In genomic region chr14:103561381-103562134, GRCh38 we compare ENCODE assay signal across 8 cellular contexts. TPM values are rescaled to one million over a fixed set of nuclear protein-coding genes. Genes with fewer than 3 reads are reported as not detected.
DNase-seq lines count a peak whose midpoint lies in the region; ATAC-seq and TF ChIP-seq lines count a peak whose summit lies in the region.

No MANE protein-coding gene starts in this region.

- peak overlapping the region; percentile 91 to 96 (median 96) for H3K4me3 Mint-ChIP-seq in nephron

- peak overlapping the region; percentile 94 to 96 (median 96) for H3K27ac Mint-ChIP-seq in nephron

- H3K9me3 ChIP-seq in DOHH2 (ENCODE audit: control insufficient read depth, insufficient read depth, low read length) (no peaks in the 10 kb centered on the region), WERI-Rb-1 (ENCODE audit: severe bottlenecking) (no peaks in the 10 kb centered on the region)

- peak overlapping the region; percentile 58 for H3K27ac ChIP-seq in DOHH2 (ENCODE audit: low read depth, low read length)
- peak overlapping the region; percentile 90 for H3K27ac ChIP-seq in WERI-Rb-1
- peak overlapping the region; percentile 92 for H3K27ac ChIP-seq in urinary bladder (ENCODE audit: low read depth)

- H3F3A ChIP-seq in DOHH2 (ENCODE audit: control insufficient read depth, insufficient read depth) = peaks cover 15% of the 10 kb centered on the region

- H3K9me3 Mint-ChIP-seq in nephron = no peaks in the 10 kb centered on the region

- DNase-seq in KBM-7 (peak; percentile 65), WERI-Rb-1 (no peak), epithelial cell of proximal tubule (ENCODE audit: low read depth) (no peak), NCI-H345 (lab: John Stamatoyannopoulos, UW) (no peak)

- H3K27me3 ChIP-seq in DOHH2 (ENCODE audit: control insufficient read depth, low read length) (no peaks in the 10 kb centered on the region), WERI-Rb-1 (ENCODE audit: insufficient read depth, low read depth, severe bottlenecking) (no peaks in the 10 kb centered on the region)

- H4K20me1 ChIP-seq in DOHH2 (ENCODE audit: control insufficient read depth, insufficient read depth, low read depth, low read length) = peaks cover 38% of the 10 kb centered on the region

- no peaks in the 10 kb centered on the region for H3K9me2 ChIP-seq in DOHH2 (replicated peaks; ENCODE audit: control insufficient read depth, low read length)

- H3K4me1 ChIP-seq in DOHH2 (ENCODE audit: control insufficient read depth, low read length) (peaks cover 33% of the 10 kb centered on the region), urinary bladder (ENCODE audit: insufficient read depth) (peaks cover 3% of the 10 kb centered on the region)

- H3K4me3 ChIP-seq in DOHH2 (ENCODE audit: low read length) (peak overlapping the region; percentile 92), WERI-Rb-1 (ENCODE audit: low read depth, low read length) (peak overlapping the region; percentile 73), epithelial cell of proximal tubule (ENCODE audit: low read depth, low read length) (peak overlapping the region; percentile 97), urinary bladder (ENCODE audit: low read depth, low read length) (peak overlapping the region; percentile 93)

- peak overlapping the region; percentile 95 for H3K4me2 ChIP-seq in DOHH2 (ENCODE audit: low read length)

- peaks cover 58% of the 10 kb centered on the region for H3K4me1 Mint-ChIP-seq in nephron

- peaks cover 97% of the 10 kb centered on the region for H3K79me2 ChIP-seq in DOHH2 (ENCODE audit: control insufficient read depth, low read length)

- H3K27me3 Mint-ChIP-seq in nephron (ENCODE audit: low read depth) = no peaks in the 10 kb centered on the region

- WGBS in urinary bladder = 4% methylated on average over 33 of the region's 33 CpGs

- in situ Hi-C loops in KBM-7 (cut with MboI; ENCODE audit: low pct_unique_long_range_greater_than_20kb, low sequenced_read_pairs) = no loop called here

- H3K36me3 ChIP-seq in DOHH2 (ENCODE audit: control insufficient read depth, low read length) (peaks cover 45% of the 10 kb centered on the region), WERI-Rb-1 (peaks cover 40% of the 10 kb centered on the region), urinary bladder (ENCODE audit: insufficient read depth) (no peaks in the 10 kb centered on the region)

- peak; percentile 25 for ATAC-seq in GM21528 (IDR thresholded peaks at IDR 0.05; ENCODE audit: low FRiP score, unreplicated experiment)

- peaks cover 31% of the 10 kb centered on the region for H3K36me3 Mint-ChIP-seq in nephron (ENCODE audit: low read depth)

- TF ChIP-seq CTCF in DOHH2 (IDR thresholded peaks at IDR 0.05; ENCODE audit: low read depth, low read length, poor library complexity, severe bottlenecking) = no peak
- TF ChIP-seq CTCF in WERI-Rb-1 (IDR thresholded peaks at IDR 0.05; ENCODE audit: low read depth, low read length) = no peak
- no peak for TF ChIP-seq CTCF in epithelial cell of proximal tubule (conservative IDR thresholded peaks at IDR 0.05; ENCODE audit: low read depth, low read length)
- no peak for TF ChIP-seq CTCF in nephron (IDR thresholded peaks at IDR 0.05; ENCODE audit: unreplicated experiment in 3 of 3)

RNA-seq across cellular contexts. Expression of gene BAG5, which starts 0.9 kb away (rescaled TPM):
- total RNA-seq in epithelial cell of proximal tubule (26.6 and 27.2 TPM in 2 replicates), urinary bladder (29.8 TPM)
- polyA plus RNA-seq in urinary bladder = 18.1 TPM

RNA-seq across cellular contexts. Expression of gene COA8, which starts 1.2 kb away (rescaled TPM):
- total RNA-seq in epithelial cell of proximal tubule (29.0 and 44.0 TPM in 2 replicates), urinary bladder (37.0 TPM)
- polyA plus RNA-seq in urinary bladder = 52.4 TPM

RNA-seq across cellular contexts. Expression of gene TRMT61A, which starts 32.6 kb away (rescaled TPM):
- total RNA-seq in epithelial cell of proximal tubule (9.0 and 21.9 TPM in 2 replicates), urinary bladder (5.7 TPM)
- 35.0 TPM for polyA plus RNA-seq in urinary bladder

RNA-seq across cellular contexts. Expression of gene CKB, which starts 38.9 kb away (rescaled TPM):
- 492 and 789 TPM in 2 replicates for total RNA-seq in epithelial cell of proximal tubule
- 121 TPM for total RNA-seq in urinary bladder
- polyA plus RNA-seq in urinary bladder = 1,521 TPM
